1 cellular context compared by ENCODE assay signal in the genomic region with DNA sequence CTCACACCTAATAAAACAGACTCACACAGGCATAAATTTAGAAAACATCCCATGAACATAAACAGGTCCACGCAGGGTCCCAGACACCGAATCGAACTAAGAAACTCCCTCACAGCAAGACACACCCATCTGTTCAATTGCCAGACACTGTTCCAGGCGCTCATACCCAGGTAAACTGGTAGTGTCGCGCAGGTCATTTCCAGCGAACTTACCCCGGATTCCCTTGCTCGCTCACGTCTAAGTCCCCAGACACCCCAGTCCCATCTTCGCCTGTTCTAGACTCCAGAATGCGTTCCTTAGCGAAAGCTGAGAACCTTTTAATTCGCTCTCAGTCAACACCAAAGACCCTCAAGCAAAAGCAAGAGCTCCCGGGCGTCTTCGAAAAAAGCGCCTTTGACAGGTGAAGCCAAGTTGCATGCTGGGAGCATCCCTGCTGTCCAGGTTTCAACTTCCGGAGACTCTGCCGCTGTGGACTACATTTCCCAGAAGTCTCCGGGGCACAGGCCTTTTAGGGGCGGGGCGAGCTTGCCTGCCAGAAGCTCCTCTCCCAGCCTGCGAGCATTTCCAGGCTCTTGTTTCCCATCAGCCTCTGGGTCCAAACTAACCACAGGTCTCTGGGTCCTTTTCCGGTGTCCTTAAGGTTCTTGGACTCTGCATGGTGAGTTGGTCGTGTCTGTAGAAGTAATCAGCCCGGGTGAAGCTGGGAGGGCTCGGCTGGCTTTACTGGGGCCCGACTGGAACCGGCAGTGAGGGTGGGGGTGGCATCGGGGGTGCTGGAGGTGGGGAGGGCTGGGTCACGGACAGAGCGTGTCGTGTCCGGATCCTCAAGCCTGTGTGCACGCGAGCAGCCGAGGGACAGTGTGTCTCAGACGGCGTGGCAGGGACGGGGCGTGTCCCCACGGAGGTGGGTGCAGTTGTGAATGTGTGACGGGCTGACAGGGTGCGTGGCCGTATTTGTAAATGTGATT.
TF ChIP-seq lines count a peak whose summit lies in the region.

A gene (plus strand): TSS at position 535 of the 968 bp plus-strand sequence. CDS start 6,184 bp downstream, outside the sequence.

TF ChIP-seq in HepG2, 621 proteins besides CTCF, POLR2A, EP300 and RAD21 (continued from another document and continues in another):
- no peak for TF ChIP-seq BRD4 (CRISPR knock-in tag; IDR thresholded peaks at IDR 0.05)
- TF ChIP-seq SP1 (IDR thresholded peaks at IDR 0.05) = no peak
- TF ChIP-seq SP1 (CRISPR knock-in tag; IDR thresholded peaks at IDR 0.05) = peak; percentile 43; the same call in 1 of the 2 replicates
- TF ChIP-seq NR2C2 (CRISPR knock-in tag; IDR thresholded peaks at IDR 0.05; ENCODE audit: borderline replicate concordance) = peak; percentile 81
- TF ChIP-seq KDM2A (CRISPR knock-in tag; IDR thresholded peaks at IDR 0.05; ENCODE audit: borderline replicate concordance, low read depth) = 0 out of 2 replicates have a peak, but pooled peaks have one; percentile 24
- TF ChIP-seq SMARCE1 (IDR thresholded peaks at IDR 0.05; ENCODE audit: borderline replicate concordance) = no peak
- no peak for TF ChIP-seq ZBTB7B (CRISPR knock-in tag; IDR thresholded peaks at IDR 0.05)
- peak; percentile 40 for TF ChIP-seq XRCC5 (optimal IDR thresholded peaks at IDR 0.05; ENCODE audit: low read length)
- TF ChIP-seq ZNF143 (CRISPR knock-in tag; IDR thresholded peaks at IDR 0.05) = peak; percentile 94
- no peak for TF ChIP-seq PLRG1 (conservative IDR thresholded peaks at IDR 0.05)
- TF ChIP-seq HNRNPL (IDR thresholded peaks at IDR 0.05; ENCODE audit: low read depth, low read length) = no peak
- no peak for TF ChIP-seq GTF3A (CRISPR knock-in tag; conservative IDR thresholded peaks at IDR 0.05)
- TF ChIP-seq ZNF10 (CRISPR knock-in tag; IDR thresholded peaks at IDR 0.05; ENCODE audit: borderline replicate concordance, low read depth) = no peak
- TF ChIP-seq, protein P1, sequence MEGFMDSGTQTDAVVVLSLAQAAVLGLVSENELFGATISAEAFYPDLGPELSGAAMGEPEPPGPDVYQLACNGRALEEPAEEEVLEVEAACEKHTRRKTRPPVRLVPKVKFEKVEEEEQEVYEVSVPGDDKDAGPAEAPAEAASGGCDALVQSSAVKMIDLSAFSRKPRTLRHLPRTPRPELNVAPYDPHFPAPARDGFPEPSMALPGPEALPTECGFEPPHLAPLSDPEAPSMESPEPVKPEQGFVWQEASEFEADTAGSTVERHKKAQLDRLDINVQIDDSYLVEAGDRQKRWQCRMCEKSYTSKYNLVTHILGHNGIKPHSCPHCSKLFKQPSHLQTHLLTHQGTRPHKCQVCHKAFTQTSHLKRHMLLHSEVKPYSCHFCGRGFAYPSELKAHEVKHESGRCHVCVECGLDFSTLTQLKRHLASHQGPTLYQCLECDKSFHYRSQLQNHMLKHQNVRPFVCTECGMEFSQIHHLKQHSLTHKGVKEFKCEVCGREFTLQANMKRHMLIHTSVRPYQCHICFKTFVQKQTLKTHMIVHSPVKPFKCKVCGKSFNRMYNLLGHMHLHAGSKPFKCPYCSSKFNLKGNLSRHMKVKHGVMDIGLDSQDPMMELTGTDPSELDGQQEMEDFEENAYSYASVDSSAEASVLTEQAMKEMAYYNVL (CRISPR knock-in tag; IDR thresholded peaks at IDR 0.05; ENCODE audit: borderline replicate concordance) = peak; percentile 58; the same call in 1 of the 2 replicates
- no peak for TF ChIP-seq NKX3-1 (CRISPR knock-in tag; IDR thresholded peaks at IDR 0.05)
- peak; percentile 71 for TF ChIP-seq PHF8 (CRISPR knock-in tag; IDR thresholded peaks at IDR 0.05)
- TF ChIP-seq DR1 (CRISPR knock-in tag; IDR thresholded peaks at IDR 0.05) = 0 out of 2 replicates have a peak, but pooled peaks have one; percentile 27
- no peak for TF ChIP-seq HDAC1 (CRISPR knock-in tag; IDR thresholded peaks at IDR 0.05)
- TF ChIP-seq TSC22D2 (CRISPR knock-in tag; IDR thresholded peaks at IDR 0.05; ENCODE audit: borderline replicate concordance) = no peak
- TF ChIP-seq ZNF468 (CRISPR knock-in tag; IDR thresholded peaks at IDR 0.05) = no peak
- peak; percentile 52 for TF ChIP-seq ZFX (CRISPR knock-in tag; IDR thresholded peaks at IDR 0.05; ENCODE audit: low read depth)
- TF ChIP-seq, protein P2, sequence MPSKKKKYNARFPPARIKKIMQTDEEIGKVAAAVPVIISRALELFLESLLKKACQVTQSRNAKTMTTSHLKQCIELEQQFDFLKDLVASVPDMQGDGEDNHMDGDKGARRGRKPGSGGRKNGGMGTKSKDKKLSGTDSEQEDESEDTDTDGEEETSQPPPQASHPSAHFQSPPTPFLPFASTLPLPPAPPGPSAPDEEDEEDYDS (CRISPR knock-in tag; IDR thresholded peaks at IDR 0.05) = peak; percentile 22; the same call in 1 of the 2 replicates
- TF ChIP-seq CREM (IDR thresholded peaks at IDR 0.05) = peak; percentile 90
- no peak for TF ChIP-seq CREM (CRISPR knock-in tag; IDR thresholded peaks at IDR 0.05)
- no peak for TF ChIP-seq MAFK (conservative IDR thresholded peaks at IDR 0.05 in 1 of 2, IDR thresholded peaks at IDR 0.05 in 1 of 2; ENCODE audit: low read length in 2 of 2)
- TF ChIP-seq, protein P3, sequence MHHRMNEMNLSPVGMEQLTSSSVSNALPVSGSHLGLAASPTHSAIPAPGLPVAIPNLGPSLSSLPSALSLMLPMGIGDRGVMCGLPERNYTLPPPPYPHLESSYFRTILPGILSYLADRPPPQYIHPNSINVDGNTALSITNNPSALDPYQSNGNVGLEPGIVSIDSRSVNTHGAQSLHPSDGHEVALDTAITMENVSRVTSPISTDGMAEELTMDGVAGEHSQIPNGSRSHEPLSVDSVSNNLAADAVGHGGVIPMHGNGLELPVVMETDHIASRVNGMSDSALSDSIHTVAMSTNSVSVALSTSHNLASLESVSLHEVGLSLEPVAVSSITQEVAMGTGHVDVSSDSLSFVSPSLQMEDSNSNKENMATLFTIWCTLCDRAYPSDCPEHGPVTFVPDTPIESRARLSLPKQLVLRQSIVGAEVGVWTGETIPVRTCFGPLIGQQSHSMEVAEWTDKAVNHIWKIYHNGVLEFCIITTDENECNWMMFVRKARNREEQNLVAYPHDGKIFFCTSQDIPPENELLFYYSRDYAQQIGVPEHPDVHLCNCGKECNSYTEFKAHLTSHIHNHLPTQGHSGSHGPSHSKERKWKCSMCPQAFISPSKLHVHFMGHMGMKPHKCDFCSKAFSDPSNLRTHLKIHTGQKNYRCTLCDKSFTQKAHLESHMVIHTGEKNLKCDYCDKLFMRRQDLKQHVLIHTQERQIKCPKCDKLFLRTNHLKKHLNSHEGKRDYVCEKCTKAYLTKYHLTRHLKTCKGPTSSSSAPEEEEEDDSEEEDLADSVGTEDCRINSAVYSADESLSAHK (CRISPR knock-in tag; IDR thresholded peaks at IDR 0.05; ENCODE audit: borderline replicate concordance) = no peak
- TF ChIP-seq ZNF343 (CRISPR knock-in tag; IDR thresholded peaks at IDR 0.05) = 0 out of 2 replicates have a peak, but pooled peaks have one; percentile 31
- 0 out of 2 replicates have a peak, but pooled peaks have one; percentile 15 for TF ChIP-seq BORCS8-MEF2B (CRISPR knock-in tag; IDR thresholded peaks at IDR 0.05)
- 0 out of 2 replicates have a peak, but pooled peaks have one; percentile 18 for TF ChIP-seq RBFOX2 (IDR thresholded peaks at IDR 0.05; ENCODE audit: low read depth, low read length)
- no peak for TF ChIP-seq RARG (CRISPR knock-in tag; IDR thresholded peaks at IDR 0.05; ENCODE audit: low read depth)
- peak; percentile 67 for TF ChIP-seq IRF2 (CRISPR knock-in tag; IDR thresholded peaks at IDR 0.05)
- TF ChIP-seq GABPA (IDR thresholded peaks at IDR 0.05; ENCODE audit: low read depth, low read length) = peak; percentile 65
- peak; percentile 94 for TF ChIP-seq GABPA (CRISPR knock-in tag; IDR thresholded peaks at IDR 0.05; ENCODE audit: low read depth)
- TF ChIP-seq, protein P4, sequence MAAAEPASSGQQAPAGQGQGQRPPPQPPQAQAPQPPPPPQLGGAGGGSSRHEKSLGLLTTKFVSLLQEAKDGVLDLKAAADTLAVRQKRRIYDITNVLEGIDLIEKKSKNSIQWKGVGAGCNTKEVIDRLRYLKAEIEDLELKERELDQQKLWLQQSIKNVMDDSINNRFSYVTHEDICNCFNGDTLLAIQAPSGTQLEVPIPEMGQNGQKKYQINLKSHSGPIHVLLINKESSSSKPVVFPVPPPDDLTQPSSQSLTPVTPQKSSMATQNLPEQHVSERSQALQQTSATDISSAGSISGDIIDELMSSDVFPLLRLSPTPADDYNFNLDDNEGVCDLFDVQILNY (CRISPR knock-in tag; conservative IDR thresholded peaks at IDR 0.05) = 0 out of 2 replicates have a peak, but pooled peaks have one; percentile 55
- TF ChIP-seq MEF2D (CRISPR knock-in tag; IDR thresholded peaks at IDR 0.05) = peak; percentile 10; the same call in 1 of the 2 replicates
- TF ChIP-seq HNRNPH1 (optimal IDR thresholded peaks at IDR 0.05; ENCODE audit: low read depth, low read length) = no peak
- no peak for TF ChIP-seq ETV6 (CRISPR knock-in tag; conservative IDR thresholded peaks at IDR 0.05)
- peak; percentile 92 for TF ChIP-seq GABPB1 (CRISPR knock-in tag; IDR thresholded peaks at IDR 0.05)
- peak; percentile 53; the same call in 1 of the 2 replicates for TF ChIP-seq ZNF335 (CRISPR knock-in tag; IDR thresholded peaks at IDR 0.05)
- peak; percentile 63 for TF ChIP-seq POLR2G (IDR thresholded peaks at IDR 0.05; ENCODE audit: low read depth, low read length)
- TF ChIP-seq, protein P5, sequence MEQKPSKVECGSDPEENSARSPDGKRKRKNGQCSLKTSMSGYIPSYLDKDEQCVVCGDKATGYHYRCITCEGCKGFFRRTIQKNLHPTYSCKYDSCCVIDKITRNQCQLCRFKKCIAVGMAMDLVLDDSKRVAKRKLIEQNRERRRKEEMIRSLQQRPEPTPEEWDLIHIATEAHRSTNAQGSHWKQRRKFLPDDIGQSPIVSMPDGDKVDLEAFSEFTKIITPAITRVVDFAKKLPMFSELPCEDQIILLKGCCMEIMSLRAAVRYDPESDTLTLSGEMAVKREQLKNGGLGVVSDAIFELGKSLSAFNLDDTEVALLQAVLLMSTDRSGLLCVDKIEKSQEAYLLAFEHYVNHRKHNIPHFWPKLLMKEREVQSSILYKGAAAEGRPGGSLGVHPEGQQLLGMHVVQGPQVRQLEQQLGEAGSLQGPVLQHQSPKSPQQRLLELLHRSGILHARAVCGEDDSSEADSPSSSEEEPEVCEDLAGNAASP (CRISPR knock-in tag; IDR thresholded peaks at IDR 0.05; ENCODE audit: borderline replicate concordance) = peak; percentile 13; the same call in 1 of the 2 replicates
- TF ChIP-seq ZNF326 (CRISPR knock-in tag; IDR thresholded peaks at IDR 0.05; ENCODE audit: borderline replicate concordance) = no peak
- TF ChIP-seq ZNF333 (CRISPR knock-in tag; IDR thresholded peaks at IDR 0.05; ENCODE audit: borderline replicate concordance) = 0 out of 2 replicates have a peak, but pooled peaks have one; percentile 45
- TF ChIP-seq HOXA3 (CRISPR knock-in tag; IDR thresholded peaks at IDR 0.05) = peak; percentile 34; the same call in 1 of the 2 replicates
- TF ChIP-seq MXD4 (CRISPR knock-in tag; IDR thresholded peaks at IDR 0.05) = no peak
- TF ChIP-seq, protein P6, sequence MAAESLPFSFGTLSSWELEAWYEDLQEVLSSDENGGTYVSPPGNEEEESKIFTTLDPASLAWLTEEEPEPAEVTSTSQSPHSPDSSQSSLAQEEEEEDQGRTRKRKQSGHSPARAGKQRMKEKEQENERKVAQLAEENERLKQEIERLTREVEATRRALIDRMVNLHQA (CRISPR knock-in tag; IDR thresholded peaks at IDR 0.05) = no peak
- peak; percentile 66; the same call in 1 of the 2 replicates for TF ChIP-seq YEATS2 (CRISPR knock-in tag; IDR thresholded peaks at IDR 0.05; ENCODE audit: borderline replicate concordance)
- TF ChIP-seq YY1 (IDR thresholded peaks at IDR 0.05; ENCODE audit: insufficient read depth, insufficient replicate concordance, low read depth, low read length) = peak; percentile 13
- 0 out of 2 replicates have a peak, but pooled peaks have one; percentile 22 for TF ChIP-seq MAZ (IDR thresholded peaks at IDR 0.05; ENCODE audit: borderline replicate concordance, low read depth, low read length)
- no peak for TF ChIP-seq MAZ (CRISPR knock-in tag; IDR thresholded peaks at IDR 0.05; ENCODE audit: low read depth)
- TF ChIP-seq, protein P7, sequence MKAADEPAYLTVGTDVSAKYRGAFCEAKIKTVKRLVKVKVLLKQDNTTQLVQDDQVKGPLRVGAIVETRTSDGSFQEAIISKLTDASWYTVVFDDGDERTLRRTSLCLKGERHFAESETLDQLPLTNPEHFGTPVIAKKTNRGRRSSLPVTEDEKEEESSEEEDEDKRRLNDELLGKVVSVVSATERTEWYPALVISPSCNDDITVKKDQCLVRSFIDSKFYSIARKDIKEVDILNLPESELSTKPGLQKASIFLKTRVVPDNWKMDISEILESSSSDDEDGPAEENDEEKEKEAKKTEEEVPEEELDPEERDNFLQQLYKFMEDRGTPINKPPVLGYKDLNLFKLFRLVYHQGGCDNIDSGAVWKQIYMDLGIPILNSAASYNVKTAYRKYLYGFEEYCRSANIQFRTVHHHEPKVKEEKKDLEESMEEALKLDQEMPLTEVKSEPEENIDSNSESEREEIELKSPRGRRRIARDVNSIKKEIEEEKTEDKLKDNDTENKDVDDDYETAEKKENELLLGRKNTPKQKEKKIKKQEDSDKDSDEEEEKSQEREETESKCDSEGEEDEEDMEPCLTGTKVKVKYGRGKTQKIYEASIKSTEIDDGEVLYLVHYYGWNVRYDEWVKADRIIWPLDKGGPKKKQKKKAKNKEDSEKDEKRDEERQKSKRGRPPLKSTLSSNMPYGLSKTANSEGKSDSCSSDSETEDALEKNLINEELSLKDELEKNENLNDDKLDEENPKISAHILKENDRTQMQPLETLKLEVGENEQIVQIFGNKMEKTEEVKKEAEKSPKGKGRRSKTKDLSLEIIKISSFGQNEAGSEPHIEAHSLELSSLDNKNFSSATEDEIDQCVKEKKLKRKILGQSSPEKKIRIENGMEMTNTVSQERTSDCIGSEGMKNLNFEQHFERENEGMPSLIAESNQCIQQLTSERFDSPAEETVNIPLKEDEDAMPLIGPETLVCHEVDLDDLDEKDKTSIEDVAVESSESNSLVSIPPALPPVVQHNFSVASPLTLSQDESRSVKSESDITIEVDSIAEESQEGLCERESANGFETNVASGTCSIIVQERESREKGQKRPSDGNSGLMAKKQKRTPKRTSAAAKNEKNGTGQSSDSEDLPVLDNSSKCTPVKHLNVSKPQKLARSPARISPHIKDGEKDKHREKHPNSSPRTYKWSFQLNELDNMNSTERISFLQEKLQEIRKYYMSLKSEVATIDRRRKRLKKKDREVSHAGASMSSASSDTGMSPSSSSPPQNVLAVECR (CRISPR knock-in tag; IDR thresholded peaks at IDR 0.05; ENCODE audit: borderline replicate concordance) = peak; percentile 78; the same call in 1 of the 2 replicates
- TF ChIP-seq, protein P8, sequence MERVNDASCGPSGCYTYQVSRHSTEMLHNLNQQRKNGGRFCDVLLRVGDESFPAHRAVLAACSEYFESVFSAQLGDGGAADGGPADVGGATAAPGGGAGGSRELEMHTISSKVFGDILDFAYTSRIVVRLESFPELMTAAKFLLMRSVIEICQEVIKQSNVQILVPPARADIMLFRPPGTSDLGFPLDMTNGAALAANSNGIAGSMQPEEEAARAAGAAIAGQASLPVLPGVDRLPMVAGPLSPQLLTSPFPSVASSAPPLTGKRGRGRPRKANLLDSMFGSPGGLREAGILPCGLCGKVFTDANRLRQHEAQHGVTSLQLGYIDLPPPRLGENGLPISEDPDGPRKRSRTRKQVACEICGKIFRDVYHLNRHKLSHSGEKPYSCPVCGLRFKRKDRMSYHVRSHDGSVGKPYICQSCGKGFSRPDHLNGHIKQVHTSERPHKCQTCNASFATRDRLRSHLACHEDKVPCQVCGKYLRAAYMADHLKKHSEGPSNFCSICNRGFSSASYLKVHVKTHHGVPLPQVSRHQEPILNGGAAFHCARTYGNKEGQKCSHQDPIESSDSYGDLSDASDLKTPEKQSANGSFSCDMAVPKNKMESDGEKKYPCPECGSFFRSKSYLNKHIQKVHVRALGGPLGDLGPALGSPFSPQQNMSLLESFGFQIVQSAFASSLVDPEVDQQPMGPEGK (CRISPR knock-in tag; IDR thresholded peaks at IDR 0.05) = 0 out of 2 replicates have a peak, but pooled peaks have one; percentile 33
